ENCODE assay signal across 1 cellular context in the genomic region with DNA sequence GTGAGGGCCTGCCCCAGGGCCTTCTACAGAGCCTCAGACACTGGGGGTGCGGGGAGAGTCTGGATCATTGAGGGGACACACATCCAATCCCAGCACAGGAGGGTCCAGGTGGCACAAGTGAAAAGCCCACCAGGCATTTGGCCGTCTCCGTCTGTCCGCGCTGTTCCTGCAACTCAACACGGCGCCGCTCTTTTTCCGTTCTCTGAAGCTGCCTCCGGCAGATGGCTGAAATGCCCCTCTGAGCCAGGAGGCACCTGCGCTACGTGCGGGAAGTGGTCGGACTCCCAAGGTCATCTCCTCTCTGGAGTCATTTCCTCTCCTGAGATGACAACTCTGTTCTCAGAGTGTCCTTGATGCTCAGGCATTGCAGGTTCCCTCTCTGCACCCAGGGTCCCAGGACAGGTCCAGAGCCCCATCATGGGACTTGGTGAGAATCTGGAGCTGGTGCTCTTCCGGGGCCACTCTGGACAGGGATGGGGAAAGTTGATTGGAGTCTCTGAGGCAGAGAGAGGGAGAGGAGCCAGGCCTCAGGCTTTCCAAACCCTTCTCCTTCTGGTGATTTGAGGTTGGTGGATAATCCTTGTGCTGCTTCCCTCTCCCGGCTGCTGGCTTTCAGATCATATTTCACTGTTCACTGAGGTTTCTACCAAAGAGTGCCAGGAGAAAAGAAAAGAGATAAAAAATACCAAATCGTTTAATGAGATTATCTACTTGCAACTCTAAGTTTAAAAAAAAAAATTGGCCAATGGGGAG.
TF ChIP-seq lines count a peak whose summit lies in the region.

No MANE protein-coding gene starts in this region.

TF ChIP-seq in HepG2, 621 proteins besides CTCF, POLR2A, EP300 and RAD21 (continued from another document):
- TF ChIP-seq, protein P1, sequence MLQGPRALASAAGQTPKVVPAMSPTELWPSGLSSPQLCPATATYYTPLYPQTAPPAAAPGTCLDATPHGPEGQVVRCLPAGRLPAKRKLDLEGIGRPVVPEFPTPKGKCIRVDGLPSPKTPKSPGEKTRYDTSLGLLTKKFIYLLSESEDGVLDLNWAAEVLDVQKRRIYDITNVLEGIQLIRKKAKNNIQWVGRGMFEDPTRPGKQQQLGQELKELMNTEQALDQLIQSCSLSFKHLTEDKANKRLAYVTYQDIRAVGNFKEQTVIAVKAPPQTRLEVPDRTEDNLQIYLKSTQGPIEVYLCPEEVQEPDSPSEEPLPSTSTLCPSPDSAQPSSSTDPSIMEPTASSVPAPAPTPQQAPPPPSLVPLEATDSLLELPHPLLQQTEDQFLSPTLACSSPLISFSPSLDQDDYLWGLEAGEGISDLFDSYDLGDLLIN (CRISPR knock-in tag; IDR thresholded peaks at IDR 0.05; ENCODE audit: borderline replicate concordance): no peak
